In genomic region chr2:62197017-62197586, GRCh38 we compare ENCODE assay signal across 8 cellular contexts. TPM values are rescaled to one million over a fixed set of nuclear protein-coding genes. Genes with fewer than 3 reads are reported as not detected.
A peak's percentile ranks its signal among the peaks of the same experiment; 100 is the strongest.
DNase-seq lines count a peak whose midpoint lies in the region; ATAC-seq and TF ChIP-seq lines count a peak whose summit lies in the region.

No MANE protein-coding gene starts in this region.

- WGBS in mesodermal cell (ENCODE audit: insufficient coverage in 2 of 2), 2 experiments, result 1% methylated on average over 17 to 18 of the region's 31 CpGs
- WGBS in suprapubic skin, result 1% methylated on average over 26 of the region's 31 CpGs

- H3K27ac ChIP-seq in CD4-positive, alpha-beta T cell (ENCODE audit: low read depth, low read length), result peak overlapping the region; percentile 88
- peak overlapping the region; percentile 69; the same call in 1 of the 2 replicates for H3K27ac ChIP-seq in VCaP
- peak overlapping the region; percentile 4 for H3K27ac ChIP-seq in cingulate gyrus (ENCODE audit: low read depth, low read length)
- H3K27ac ChIP-seq in mesodermal cell (ENCODE audit: low read depth, low read length, severe bottlenecking), result no peak overlapping the region
- H3K27ac ChIP-seq in suprapubic skin, result peak overlapping the region; percentile 97

- peak overlapping the region; percentile 96 for H3K4me3 ChIP-seq in mesodermal cell (ENCODE audit: extremely low read depth, insufficient read depth, low read length, poor library complexity, severe bottlenecking)
- H3K4me3 ChIP-seq in suprapubic skin, result peak overlapping the region; percentile 99

- H3K4me1 Mint-ChIP-seq in CD4-positive, alpha-beta T cell (ENCODE audit: low read depth), result peaks cover 42% of the 10 kb centered on the region

- H3K36me3 ChIP-seq in mesodermal cell (ENCODE audit: control insufficient read depth, insufficient read depth, low read length) (no peaks in the 10 kb centered on the region), suprapubic skin (no peaks in the 10 kb centered on the region)

- H3K27me3 ChIP-seq in CD4-positive, alpha-beta T cell (ENCODE audit: control insufficient read depth, insufficient read depth, low read length), result no peaks in the 10 kb centered on the region
- no peaks in the 10 kb centered on the region for H3K27me3 ChIP-seq in suprapubic skin

- POLR2A ChIA-PET in CD4-positive, alpha-beta T cell (lab: Charles Lee), result interaction anchor here (0.6 to 1.6 kb wide), 2 partner anchors 13 to 108 kb away, joined by 3 read pairs; no protein-coding TSS in a partner anchor

- peak overlapping the region; percentile 76 for H3K27ac Mint-ChIP-seq in CD4-positive, alpha-beta T cell

- intact Hi-C loops in CD4-positive, alpha-beta T cell (cut with DNase I, micrococcal nuclease), result loop anchor here (5.0 to 10.0 kb wide), 8 partner anchors 108 to 1442 kb away; partner anchors contain the start of genes COMMD1 (in 2 of the 2), CCT4 (in 1 of the 2), MDH1 (in 1 of the 2) and PAPOLG (in 1 of the 2)

- H3K4me3 Mint-ChIP-seq in CD4-positive, alpha-beta T cell, result peak overlapping the region; percentile 95

- no peaks in the 10 kb centered on the region for H3K27me3 Mint-ChIP-seq in CD4-positive, alpha-beta T cell

- peak; percentile 30 for TF ChIP-seq CTCF in CD4-positive, alpha-beta T cell (IDR thresholded peaks at IDR 0.05)
- TF ChIP-seq CTCF in VCaP (conservative IDR thresholded peaks at IDR 0.05) (peak; percentile 36), suprapubic skin (IDR thresholded peaks at IDR 0.05) (no peak)

- H3K9me3 ChIP-seq in CD4-positive, alpha-beta T cell (ENCODE audit: control insufficient read depth, low read length), result no peaks in the 10 kb centered on the region
- H3K9me3 ChIP-seq in mesodermal cell (ENCODE audit: control insufficient read depth, low read length) (no peaks in the 10 kb centered on the region), suprapubic skin (no peaks in the 10 kb centered on the region)

- no peaks in the 10 kb centered on the region for H3K9me3 Mint-ChIP-seq in CD4-positive, alpha-beta T cell

- CTCF ChIA-PET in CD4-positive, alpha-beta T cell (lab: Charles Lee), result interaction anchor here (1.0 kb wide), 1 partner anchor 61 kb away, joined by 3 read pairs; no protein-coding TSS in a partner anchor

- DNase-seq in CD4-positive, alpha-beta T cell, result peak in 8 of 10 experiments; percentile 12 to 48 (median 27)
- DNase-seq in suprapubic skin (ENCODE audit: low spot score in 2 of 2), result no peak
- no peak for DNase-seq in NCI-H1930 (lab: John Stamatoyannopoulos, UW)

- TF ChIP-seq POLR2A in suprapubic skin (IDR thresholded peaks at IDR 0.05), result no peak

- ATAC-seq in CD4-positive, alpha-beta T cell (ENCODE audit: poor library complexity), result peak; percentile 23
- ATAC-seq in HG02798 (IDR thresholded peaks at IDR 0.05; ENCODE audit: poor library complexity, unreplicated experiment), result peak; percentile 16
- ATAC-seq in GM21447 (IDR thresholded peaks at IDR 0.05; ENCODE audit: unreplicated experiment), result no peak

- peaks cover 6% of the 10 kb centered on the region for H3K36me3 Mint-ChIP-seq in CD4-positive, alpha-beta T cell (ENCODE audit: low read depth)

- H3K4me1 ChIP-seq in mesodermal cell (ENCODE audit: control insufficient read depth, insufficient read depth, low read length, poor library complexity, severe bottlenecking) (no peaks in the 10 kb centered on the region), suprapubic skin (peaks cover 49% of the 10 kb centered on the region)

- TF ChIP-seq EP300 in suprapubic skin (IDR thresholded peaks at IDR 0.05), result no peak

RNA-seq across cellular contexts. Expression of gene B3GNT2, which starts 1.2 kb away (rescaled TPM):
- total RNA-seq in CD4-positive, alpha-beta T cell, result 10 to 100 TPM; 47.7 TPM
- 21.4 TPM for polyA plus RNA-seq in mesodermal cell (2013, experiment 1 of 2)
- 19.4 TPM for polyA plus RNA-seq in mesodermal cell (2013, experiment 2 of 2)
- total RNA-seq in suprapubic skin, result 10 to 100 TPM; 16.9 to 36.9 (median 20.3) TPM

Comparison
In these comparisons a context has a peak if more than half of its experiments do, and no peak if none do; other contexts are left out.
1. DNase-seq: peak in CD4-positive, alpha-beta T cell (8 of 10); none in suprapubic skin (0 of 2) and NCI-H1930 (0 of 2).
2. CTCF ChIP-seq: peak in CD4-positive, alpha-beta T cell (single experiment) and VCaP (single experiment); none in suprapubic skin (0 of 2).